Comparison of ENCODE assay signal across 26 cellular contexts in the genomic region with DNA sequence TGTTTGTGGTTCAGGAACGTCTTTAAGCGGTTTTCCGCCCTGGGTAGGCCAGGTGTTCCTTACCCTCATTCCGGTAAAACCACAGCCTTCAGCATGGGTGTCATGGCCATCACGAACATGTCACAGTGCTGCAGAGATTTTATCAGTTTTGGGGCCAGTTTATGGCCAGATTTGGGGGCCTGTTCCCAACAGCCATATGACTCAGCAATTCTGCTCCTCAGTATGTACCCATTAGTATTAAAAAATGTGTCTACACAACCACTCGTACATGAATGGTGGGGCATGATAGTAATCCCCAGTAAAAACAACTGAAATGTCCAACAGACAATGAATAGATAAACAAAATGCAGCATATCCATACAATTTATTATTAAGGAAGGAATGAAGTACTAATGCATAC. TPM values are rescaled to one million over a fixed set of nuclear protein-coding genes. Genes with fewer than 3 reads are reported as not detected.
"Had no signal": no experiment of that assay in that cellular context is flagged by ENCODE, and none has a peak within 500 bp of the region (broad histone marks: within the 10 kb centered on the region; RNA-seq: fewer than 3 reads in every experiment).

No MANE protein-coding gene starts in this region.

- ATAC-seq: PC-3, Right ventricle myocardium inferior, SK-N-SH treated with all-trans-retinoic acid at 6 μM for 48 hours had no signal

- H3K4me3 ChIP-seq: Peyer's patch, SJCRH30 had no signal

- H3K9ac ChIP-seq: KMS-11 had no signal

- H3K4me2 ChIP-seq: KMS-11 had no signal

- H3K4me1 ChIP-seq: Peyer's patch, SJCRH30 had no signal

- DNase-seq: Kasumi-1; MM.1S; NCI-H1048; NCI-H1105; NCI-H1417; NCI-H1436 treated with DMSO at 0.1 percent for 48 hours; NCI-H1694; NCI-H1930; NCI-H2081; NCI-H2107; NCI-H2227 treated with DMSO at 0.1 percent for 48 hours; NCI-H510A; NCI-H524 treated with DMSO at 0.1 percent for 48 hours; NCI-H69; NCI-H774; NK-92 treated with Interleukin-12 subunit alpha and Interleukin-12 subunit beta, amount 100 ng/mL, for 24 hours; PC-3; Peyer's patch; SHP77 treated with DMSO at 0.1 percent for 48 hours; SJCRH30; T-helper 1 cell had no signal

- H3K36me3 ChIP-seq: Peyer's patch, SJCRH30 had no signal

- H3K27ac ChIP-seq: KMS-11, Peyer's patch, SJCRH30 had no signal

- H3K27me3 ChIP-seq: Peyer's patch, SJCRH30 had no signal

RNA-seq across cellular contexts. Expression of a gene that starts 51.9 kb away (rescaled TPM):
- total RNA-seq: HT1080, M059J, Peyer's patch, Right ventricle myocardium inferior, SJCRH30 had no signal
